ENCODE assay signal across 23 cellular contexts in the genomic region with DNA sequence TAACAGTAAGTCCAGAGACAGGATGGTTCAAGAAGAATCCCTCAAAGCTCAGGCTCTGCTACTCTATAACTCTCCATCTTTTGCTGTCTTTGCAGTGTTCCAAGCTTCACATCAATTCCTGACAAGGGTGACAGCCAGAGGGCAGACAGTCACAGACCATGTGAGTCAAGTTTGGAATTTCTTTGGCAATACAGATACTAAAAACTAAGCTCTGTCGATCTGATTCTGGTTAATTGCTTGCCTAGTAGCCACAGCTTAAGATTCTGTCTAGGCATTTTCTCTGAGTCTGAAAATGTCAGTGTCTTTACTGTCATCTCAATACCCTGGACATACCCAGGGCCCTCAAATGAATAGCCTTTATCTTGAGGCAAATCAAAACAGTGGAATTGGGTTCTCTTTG.
A peak's percentile ranks its signal among the peaks of the same experiment; 100 is the strongest.
DNase-seq lines count a peak whose midpoint lies in the region; ATAC-seq and TF ChIP-seq lines count a peak whose summit lies in the region.
"Had no signal": no experiment of that assay in that cellular context is flagged by ENCODE, and none has a peak within 500 bp of the region (broad histone marks: within the 10 kb centered on the region; RNA-seq: fewer than 3 reads in every experiment).

No MANE protein-coding gene starts in this region.

- DNase-seq in ELR (ENCODE audit: low read depth) (peak; percentile 10), adipocyte (ENCODE audit: low read depth) (peak; percentile 30), iris pigment epithelial cell (ENCODE audit: low read depth) (peak; percentile 9), dorsolateral prefrontal cortex (no peak), Kasumi-1 (lab: John Stamatoyannopoulos, UW) (no peak), right lobe of liver (no peak), left ventricle myocardium inferior (no peak)
- DNase-seq: activated CD4-positive, alpha-beta T cell treated with anti-CD3 and anti-CD28 coated beads for 36 hours; activated naive CD4-positive, alpha-beta T cell treated with anti-CD3 and anti-CD28 coated beads, Interleukin-2, amount 10 ng/mL, durations not matched to agents 7 days and 5 days; DMS79 treated with DMSO at 0.1 percent for 48 hours; HCEC 1CT; hypothalamus; immature natural killer cell; NCI-H146; NCI-H82; RPMI8226; stimulated activated CD4-positive, alpha-beta T cell treated with anti-CD3 and anti-CD28 coated beads, Interleukin-4, amount 100 ng/mL, for 24 hours; T1000; tibial artery had no signal

- peak in 1 of 56 donors; percentile 9 for TF ChIP-seq CTCF in dorsolateral prefrontal cortex (IDR thresholded peaks at IDR 0.05 in 54 of 56, conservative IDR thresholded peaks at IDR 0.05 in 2 of 56; ENCODE audit: low read depth in 1 of 56, partially characterized antibody in 56 of 56)
- TF ChIP-seq CTCF in right lobe of liver (IDR thresholded peaks at IDR 0.05) = no peak
- no peak for TF ChIP-seq CTCF in left ventricle myocardium inferior (IDR thresholded peaks at IDR 0.05; ENCODE audit: borderline replicate concordance)

- intact Hi-C loops in dorsolateral prefrontal cortex (cut with DNase I) = loop anchor here in 1 of 2 donors (5.0 kb wide), 1 partner anchor 731 kb away; no protein-coding TSS in a partner anchor
- intact Hi-C loops in right lobe of liver (cut with DNase I) = no loop called here
- intact Hi-C loops in left ventricle myocardium inferior (cut with micrococcal nuclease) = no loop called here

- H3K4me1 ChIP-seq in adipocyte (ENCODE audit: control insufficient read depth, insufficient read depth, low read length) (no peaks in the 10 kb centered on the region), right lobe of liver (no peaks in the 10 kb centered on the region), left ventricle myocardium inferior (no peaks in the 10 kb centered on the region)
- H3K4me1 ChIP-seq: tibial artery had no signal

- TF ChIP-seq POLR2A in right lobe of liver (IDR thresholded peaks at IDR 0.05) = no peak

- H3K27me3 ChIP-seq in adipocyte (replicated peaks; ENCODE audit: control insufficient read depth, insufficient read depth, low read length) = no peaks in the 10 kb centered on the region
- H3K27me3 ChIP-seq in dorsolateral prefrontal cortex = no peaks in the 10 kb centered on the region
- H3K27me3 ChIP-seq in right lobe of liver = no peaks in the 10 kb centered on the region
- H3K27me3 ChIP-seq in left ventricle myocardium inferior (ENCODE audit: low read depth) = no peaks in the 10 kb centered on the region
- H3K27me3 ChIP-seq: tibial artery had no signal

- H3K9ac ChIP-seq in adipocyte (ENCODE audit: low read length) = no peak overlapping the region

- no peaks in the 10 kb centered on the region for H3K9me3 ChIP-seq in adipocyte (ENCODE audit: control insufficient read depth, low read length)
- no peaks in the 10 kb centered on the region for H3K9me3 ChIP-seq in right lobe of liver
- no peaks in the 10 kb centered on the region for H3K9me3 ChIP-seq in left ventricle myocardium inferior (replicated peaks)
- H3K9me3 ChIP-seq: tibial artery had no signal

- H3K27ac ChIP-seq in dorsolateral prefrontal cortex = no peak overlapping the region
- H3K27ac ChIP-seq in right lobe of liver = no peak overlapping the region
- H3K27ac ChIP-seq in left ventricle myocardium inferior (replicated peaks) = no peak overlapping the region
- H3K27ac ChIP-seq: tibial artery, VCaP had no signal

- WGBS in right lobe of liver (ENCODE audit: insufficient coverage, low coverage, low lambda C conversion rate, missing lambda C conversion rate) = 100% methylated on average over 1 of the region's 1 CpG

- no peak for ATAC-seq in right lobe of liver
- ATAC-seq: activated CD4-positive, alpha-beta T cell treated with anti-CD3 and anti-CD28 coated beads for 36 hours; activated T-helper 17 cell treated with anti-CD3 and anti-CD28 coated beads, Interleukin-2, amount 50 U/mL, for 72 hours; left lobe of liver; sciatic nerve had no signal

- H3K36me3 ChIP-seq in adipocyte (ENCODE audit: control insufficient read depth, insufficient read depth, low read length, severe bottlenecking) = no peaks in the 10 kb centered on the region
- no peaks in the 10 kb centered on the region for H3K36me3 ChIP-seq in right lobe of liver
- H3K36me3 ChIP-seq in left ventricle myocardium inferior = no peaks in the 10 kb centered on the region

- H3K4me3 ChIP-seq in adipocyte (ENCODE audit: low read length) (no peak overlapping the region), dorsolateral prefrontal cortex (no peak overlapping the region), right lobe of liver (no peak overlapping the region), left ventricle myocardium inferior (no peak overlapping the region)
- H3K4me3 ChIP-seq: tibial artery had no signal

Comparison
In these comparisons a context has a peak if more than half of its experiments do, and no peak if none do; other contexts are left out.
1. DNase-seq: peak in ELR (single experiment), adipocyte (single experiment) and iris pigment epithelial cell (single experiment); none in dorsolateral prefrontal cortex (0 of 10), Kasumi-1 (0 of 2), right lobe of liver (0 of 3) and left ventricle myocardium inferior (single experiment).